31 cellular contexts compared by ENCODE assay signal in the genomic region with DNA sequence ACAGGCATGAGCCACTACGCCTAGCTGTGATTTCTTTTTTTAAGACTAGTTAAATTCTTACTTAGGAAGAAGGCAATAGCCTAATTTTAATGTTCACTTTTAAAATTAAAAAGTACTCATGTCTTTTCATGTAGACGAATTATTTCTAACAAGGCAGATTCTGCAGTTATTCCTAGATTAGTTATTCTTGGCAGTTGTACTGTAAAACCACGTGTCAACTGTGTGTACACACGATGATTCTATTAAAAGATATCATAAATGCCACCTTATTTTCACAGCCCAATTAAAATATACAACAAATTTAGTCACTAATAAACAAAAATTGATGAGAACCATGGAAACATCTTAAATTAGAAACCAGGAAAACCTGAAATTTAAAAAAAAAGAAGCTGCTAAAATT.
"Had no signal": no experiment of that assay in that cellular context is flagged by ENCODE, and none has a peak within 500 bp of the region (broad histone marks: within the 10 kb centered on the region; RNA-seq: fewer than 3 reads in every experiment).

No MANE protein-coding gene starts in this region.

- DNase-seq: activated B cell treated with CpG ODN at 0.5 μM for 24 hours; activated CD4-positive, alpha-beta memory T cell treated with anti-CD3 and anti-CD28 coated beads for 36 hours; activated CD4-positive, alpha-beta T cell treated with anti-CD3 and anti-CD28 coated beads for 4 hours; activated CD4-positive, alpha-beta T cell treated with anti-CD3 and anti-CD28 coated beads, Interleukin-2, amount 10 ng/mL, durations not matched to agents 24 days and 14 days; activated CD4-positive, alpha-beta T cell treated with anti-CD3 and anti-CD28 coated beads, Interleukin-2, amount 50 U/mL, for 1 hour; activated CD4-positive, alpha-beta T cell treated with anti-CD3 and anti-CD28 coated beads, Interleukin-2, amount 50 U/mL, for 4 hours; activated CD4-positive, CD25-positive, alpha-beta regulatory T cell treated with anti-CD3 and anti-CD28 coated beads, Interleukin-2, amount 50 U/mL, for 72 hours; activated CD8-positive, alpha-beta memory T cell treated with anti-CD3 and anti-CD28 coated beads, Interleukin-2, amount 50 U/mL, for 4 hours; activated CD8-positive, alpha-beta T cell treated with anti-CD3 and anti-CD28 coated beads for 36 hours; activated gamma-delta T cell treated with Interleukin-2 at 50 U/mL for 16 hours; activated naive CD4-positive, alpha-beta T cell; activated naive CD4-positive, alpha-beta T cell treated with anti-CD3 and anti-CD28 coated beads for 36 hours; activated naive CD4-positive, alpha-beta T cell treated with anti-CD3 and anti-CD28 coated beads, Interleukin-2, amount 50 U/mL, for 16 hours; activated naive CD8-positive, alpha-beta T cell treated with anti-CD3 and anti-CD28 coated beads for 36 hours; activated T-cell treated with anti-CD3 and anti-CD28 coated beads for 4 hours; activated T-cell treated with anti-CD3 and anti-CD28 coated beads, Interleukin-2, amount 50 U/mL, for 1 hour; activated T-cell treated with anti-CD3 and anti-CD28 coated beads, Interleukin-2, amount 50 U/mL, for 4 hours; activated T-cell treated with anti-CD3 and anti-CD28 coated beads, Interleukin-2, amount 50 U/mL, for 72 hours; adrenal gland; amniotic stem cell; aorta; body of pancreas; brain microvascular endothelial cell; central memory CD4-positive, alpha-beta T cell; T-helper 1 cell; T-helper 2 cell; T-helper 9 cell had no signal

- FAIRE-seq: astrocyte, TTC549 had no signal

- ATAC-seq: activated CD8-positive, alpha-beta T cell treated with anti-CD3 and anti-CD28 coated beads for 36 hours; activated naive CD4-positive, alpha-beta T cell treated with anti-CD3 and anti-CD28 coated beads, Interleukin-2, amount 50 U/mL, for 72 hours; activated T-cell treated with anti-CD3 and anti-CD28 coated beads, Interleukin-2, amount 50 U/mL, for 4 hours; activated T-cell treated with anti-CD3 and anti-CD28 coated beads, Interleukin-2, amount 50 U/mL, for 72 hours; activated T-helper 17 cell treated with anti-CD3 and anti-CD28 coated beads, Interleukin-2, amount 50 U/mL, for 72 hours; body of pancreas had no signal
